13 cellular contexts compared by ENCODE assay signal in genomic region chr3:72439321-72440183, GRCh38. TPM values are rescaled to one million over a fixed set of nuclear protein-coding genes. Genes with fewer than 3 reads are reported as not detected.
A peak's percentile ranks its signal among the peaks of the same experiment; 100 is the strongest.
DNase-seq lines count a peak whose midpoint lies in the region; ATAC-seq, FAIRE-seq and TF ChIP-seq lines count a peak whose summit lies in the region.
"Had no signal": no experiment of that assay in that cellular context is flagged by ENCODE, and none has a peak within 500 bp of the region (broad histone marks: within the 10 kb centered on the region; RNA-seq: fewer than 3 reads in every experiment).

No MANE protein-coding gene starts in this region.

- H3K79me2 ChIP-seq in mammary epithelial cell (ENCODE audit: insufficient read depth, low read length) = peaks cover 99% of the 10 kb centered on the region

- H3K4me1 Mint-ChIP-seq in CD8-positive, alpha-beta T cell (ENCODE audit: low read depth) = peaks cover 76% of the 10 kb centered on the region
- peaks cover 68% of the 10 kb centered on the region for H3K4me1 Mint-ChIP-seq in activated T-helper 17 cell treated with anti-CD3 and anti-CD28 coated beads, Interleukin-2, amount 50 U/mL, for 72 hours

- no peak overlapping the region for H3K4me3 ChIP-seq in CD8-positive, alpha-beta T cell (ENCODE audit: low read depth, low read length)
- H3K4me3 ChIP-seq in pancreas = no peak overlapping the region
- peak overlapping the region in 6 of 59 donors; percentile 1 to 38 (median 10) for H3K4me3 ChIP-seq in dorsolateral prefrontal cortex
- no peak overlapping the region for H3K4me3 ChIP-seq in suprapubic skin
- H3K4me3 ChIP-seq in mammary epithelial cell (replicated peaks in 1 of 3; ENCODE audit: insufficient read depth in 1 of 3, low read depth in 2 of 3, low read length in 3 of 3) = no peak overlapping the region

- no peaks in the 10 kb centered on the region for H3K27me3 ChIP-seq in CD8-positive, alpha-beta T cell (ENCODE audit: insufficient read depth, low read length)
- H3K27me3 ChIP-seq in pancreas (no peaks in the 10 kb centered on the region), dorsolateral prefrontal cortex (no peaks in the 10 kb centered on the region), suprapubic skin (no peaks in the 10 kb centered on the region), mammary epithelial cell (ENCODE audit: insufficient read depth, low read length) (no peaks in the 10 kb centered on the region)

- no peak for TF ChIP-seq EP300 in suprapubic skin (IDR thresholded peaks at IDR 0.05)

- WGBS in pancreas, 2 donors = 79 to 81% methylated on average over 5 of the region's 5 CpGs
- WGBS in suprapubic skin = 58% methylated on average over 5 of the region's 5 CpGs
- 75% methylated on average over 4 of the region's 5 CpGs for WGBS in mammary epithelial cell (ENCODE audit: low coverage, missing lambda C conversion rate)

- no peaks in the 10 kb centered on the region for H3K27me3 Mint-ChIP-seq in CD8-positive, alpha-beta T cell (ENCODE audit: low read depth)
- no peaks in the 10 kb centered on the region for H3K27me3 Mint-ChIP-seq in activated T-helper 17 cell treated with anti-CD3 and anti-CD28 coated beads, Interleukin-2, amount 50 U/mL, for 72 hours
- H3K27me3 Mint-ChIP-seq: natural killer cell treated with Interleukin-12 subunit alpha and Interleukin-12 subunit beta and Interleukin-15 and Interleukin-18, amount 100 ng/mL, for 72 hours had no signal

- peaks cover 44% of the 10 kb centered on the region for H3K4me1 ChIP-seq in CD8-positive, alpha-beta T cell (ENCODE audit: insufficient read depth, low read length)
- H3K4me1 ChIP-seq in pancreas = peaks cover 0 to 17% (median 9%) of the 10 kb centered on the region in 3 donors
- H3K4me1 ChIP-seq in suprapubic skin = peaks cover 20% of the 10 kb centered on the region
- peaks cover 4% of the 10 kb centered on the region for H3K4me1 ChIP-seq in mammary epithelial cell (ENCODE audit: insufficient read depth, low read length)

- no peak for FAIRE-seq in pancreas (lab: Jason Lieb, UNC)

- H3K4me3 Mint-ChIP-seq in CD8-positive, alpha-beta T cell = no peak overlapping the region
- H3K4me3 Mint-ChIP-seq in activated T-helper 17 cell treated with anti-CD3 and anti-CD28 coated beads, Interleukin-2, amount 50 U/mL, for 72 hours = peak overlapping the region; percentile 92
- H3K4me3 Mint-ChIP-seq: natural killer cell treated with Interleukin-12 subunit alpha and Interleukin-12 subunit beta and Interleukin-15 and Interleukin-18, amount 100 ng/mL, for 72 hours had no signal

- no peak for ATAC-seq in CD8-positive, alpha-beta T cell
- ATAC-seq in GM19438 (IDR thresholded peaks at IDR 0.05; ENCODE audit: low read depth, unreplicated experiment) (peak; percentile 69), HG02885 (IDR thresholded peaks at IDR 0.05; ENCODE audit: poor library complexity, unreplicated experiment) (peak; percentile 63), pancreas (no peak)
- no peak for ATAC-seq in activated T-helper 17 cell treated with anti-CD3 and anti-CD28 coated beads, Interleukin-2, amount 50 U/mL, for 72 hours (replicated peaks)
- ATAC-seq: HCT116 had no signal

- TF ChIP-seq CTCF in CD8-positive, alpha-beta T cell (IDR thresholded peaks at IDR 0.05) = no peak
- no peak for TF ChIP-seq CTCF in pancreas (IDR thresholded peaks at IDR 0.05)
- TF ChIP-seq CTCF in dorsolateral prefrontal cortex (IDR thresholded peaks at IDR 0.05 in 54 of 56, conservative IDR thresholded peaks at IDR 0.05 in 2 of 56; ENCODE audit: low read depth in 1 of 56, partially characterized antibody in 56 of 56) = no peak
- TF ChIP-seq CTCF in suprapubic skin (IDR thresholded peaks at IDR 0.05) = no peak
- TF ChIP-seq CTCF in mammary epithelial cell (conservative IDR thresholded peaks at IDR 0.05 in 1 of 2, IDR thresholded peaks at IDR 0.05 in 1 of 2; ENCODE audit: extremely low read depth in 1 of 2, insufficient read depth in 1 of 2, low read depth in 1 of 2, low read length in 2 of 2) = no peak

- in situ Hi-C loops in mammary epithelial cell (cut with MboI; ENCODE audit: low sequenced_read_pairs in 2 of 2) = loop anchor here in 1 of 2 donors (10.0 to 25.0 kb wide), 3 partner anchors 95 to 373 kb away; no protein-coding TSS in a partner anchor

- no peaks in the 10 kb centered on the region for H3K36me3 ChIP-seq in CD8-positive, alpha-beta T cell (ENCODE audit: insufficient read depth, low read length)
- H3K36me3 ChIP-seq in pancreas (no peaks in the 10 kb centered on the region), suprapubic skin (no peaks in the 10 kb centered on the region), mammary epithelial cell (ENCODE audit: insufficient read depth, low read length) (no peaks in the 10 kb centered on the region)

- H3K9ac ChIP-seq in mammary epithelial cell (ENCODE audit: insufficient read depth, low read length) = no peak overlapping the region

- POLR2A ChIA-PET in CD8-positive, alpha-beta T cell (lab: Charles Lee) = interaction anchor here (0.7 kb wide), 1 partner anchor 219 kb away, joined by 3 read pairs; no protein-coding TSS in a partner anchor

- no peaks in the 10 kb centered on the region for H3K9me3 Mint-ChIP-seq in CD8-positive, alpha-beta T cell
- peaks cover 5% of the 10 kb centered on the region for H3K9me3 Mint-ChIP-seq in activated T-helper 17 cell treated with anti-CD3 and anti-CD28 coated beads, Interleukin-2, amount 50 U/mL, for 72 hours
- H3K9me3 Mint-ChIP-seq: natural killer cell treated with Interleukin-12 subunit alpha and Interleukin-12 subunit beta and Interleukin-15 and Interleukin-18, amount 100 ng/mL, for 72 hours had no signal

- H3K36me3 Mint-ChIP-seq in CD8-positive, alpha-beta T cell = peaks cover 43% of the 10 kb centered on the region
- H3K36me3 Mint-ChIP-seq in activated T-helper 17 cell treated with anti-CD3 and anti-CD28 coated beads, Interleukin-2, amount 50 U/mL, for 72 hours (ENCODE audit: low read depth) = peaks cover 100% of the 10 kb centered on the region

- no peak for DNase-seq in CD8-positive, alpha-beta T cell
- no peak for DNase-seq in pancreas
- DNase-seq in dorsolateral prefrontal cortex = no peak
- DNase-seq in suprapubic skin (ENCODE audit: low spot score in 2 of 2) = no peak
- DNase-seq in mammary epithelial cell = no peak
- DNase-seq: activated CD4-positive, alpha-beta T cell treated with anti-CD3 and anti-CD28 coated beads, Interleukin-2, amount 50 U/mL, for 4 hours; amniotic stem cell; NCI-H524 had no signal

- BruUV-seq in mammary epithelial cell (replicated peaks; lab: Mats Ljungman, UMichigan) = no TSS peak

- H2AFZ ChIP-seq in mammary epithelial cell (ENCODE audit: low read depth, low read length) = no peak overlapping the region

- no peak overlapping the region for H3K27ac ChIP-seq in CD8-positive, alpha-beta T cell (ENCODE audit: low read depth, low read length)
- H3K27ac ChIP-seq in pancreas = no peak overlapping the region
- H3K27ac ChIP-seq in dorsolateral prefrontal cortex = peak overlapping the region in 24 of 59 donors; percentile 4 to 61 (median 22)
- H3K27ac ChIP-seq in suprapubic skin = no peak overlapping the region
- no peak overlapping the region for H3K27ac ChIP-seq in mammary epithelial cell (ENCODE audit: insufficient read depth, low read depth, low read length)

- dilution Hi-C loops in mammary epithelial cell (cut with HindIII; ENCODE audit: low sequenced_read_pairs) = no loop called here

- H3K4me2 ChIP-seq in mammary epithelial cell (ENCODE audit: insufficient read depth, low read depth, low read length) = no peak overlapping the region

- intact Hi-C loops in CD8-positive, alpha-beta T cell (cut with DNase I, micrococcal nuclease) = loop anchor here in 1 of 2 experiments (10.0 kb wide), 3 partner anchors 185 to 315 kb away; no protein-coding TSS in a partner anchor
- intact Hi-C loops in pancreas (cut with DNase I) (no loop called here), dorsolateral prefrontal cortex (cut with DNase I) (loop anchor here (5.0 to 10.0 kb wide), 5 partner anchors 107 to 485 kb away; no protein-coding TSS in a partner anchor), mammary epithelial cell (cut with micrococcal nuclease) (no loop called here)

- H3K27ac Mint-ChIP-seq in CD8-positive, alpha-beta T cell = peak overlapping the region; percentile 29
- H3K27ac Mint-ChIP-seq in activated T-helper 17 cell treated with anti-CD3 and anti-CD28 coated beads, Interleukin-2, amount 50 U/mL, for 72 hours = no peak overlapping the region
- H3K27ac Mint-ChIP-seq: natural killer cell treated with Interleukin-12 subunit alpha and Interleukin-12 subunit beta and Interleukin-15 and Interleukin-18, amount 100 ng/mL, for 72 hours had no signal

- CTCF ChIA-PET in CD8-positive, alpha-beta T cell (lab: Charles Lee) = no interaction called here
- CTCF ChIA-PET in mammary epithelial cell (lab: Charles Lee; ENCODE audit: low non-redundant PET) = no interaction called here

- H4K20me1 ChIP-seq in mammary epithelial cell (ENCODE audit: insufficient read depth, low read length) = peaks cover 3% of the 10 kb centered on the region

- TF ChIP-seq POLR2A in suprapubic skin (IDR thresholded peaks at IDR 0.05) = no peak

- H3K9me3 ChIP-seq in CD8-positive, alpha-beta T cell (ENCODE audit: low read length) = no peaks in the 10 kb centered on the region
- H3K9me3 ChIP-seq in pancreas (no peaks in the 10 kb centered on the region), suprapubic skin (no peaks in the 10 kb centered on the region), mammary epithelial cell (replicated peaks; ENCODE audit: insufficient read depth, low read length) (no peaks in the 10 kb centered on the region)

RNA-seq across cellular contexts. Expression of gene RYBP, which starts 6.9 kb away (rescaled TPM):
- total RNA-seq in CD8-positive, alpha-beta T cell = 10 to 100 TPM; 17.6 to 18.8 TPM
- total RNA-seq in activated T-helper 17 cell treated with anti-CD3 and anti-CD28 coated beads, Interleukin-2, amount 50 U/mL, for 72 hours = 10 to 100 TPM; 24.1 to 41.3 TPM
- total RNA-seq in pancreas (1 to 10 TPM; 3.0 to 7.8 (median 4.4) TPM), dorsolateral prefrontal cortex (10 to 100 TPM; 14.2 to 36.0 (median 21.6) TPM), suprapubic skin (10 to 100 TPM; 11.4 to 13.8 (median 12.2) TPM), mammary epithelial cell (10 to 100 TPM; 11.0 to 12.4 TPM)
- polyA plus RNA-seq in pancreas (1 to 10 TPM; 2.5 to 7.2 TPM), mammary epithelial cell (5.2 TPM)
- polyA minus RNA-seq in mammary epithelial cell = 5.3 TPM

Comparison
In these comparisons a context has a peak if more than half of its experiments do, and no peak if none do; other contexts are left out.
1. ATAC-seq: peak in GM19438 (single experiment) and HG02885 (single experiment); none in CD8-positive, alpha-beta T cell (single experiment), activated T-helper 17 cell treated with anti-CD3 and anti-CD28 coated beads, Interleukin-2, amount 50 U/mL, for 72 hours (single experiment) and pancreas (0 of 4).
2. intact Hi-C loops: an anchor here in dorsolateral prefrontal cortex (5.0 to 10.0 kb wide); none called in pancreas and mammary epithelial cell.